8 cellular contexts compared by ENCODE assay signal in the genomic region with DNA sequence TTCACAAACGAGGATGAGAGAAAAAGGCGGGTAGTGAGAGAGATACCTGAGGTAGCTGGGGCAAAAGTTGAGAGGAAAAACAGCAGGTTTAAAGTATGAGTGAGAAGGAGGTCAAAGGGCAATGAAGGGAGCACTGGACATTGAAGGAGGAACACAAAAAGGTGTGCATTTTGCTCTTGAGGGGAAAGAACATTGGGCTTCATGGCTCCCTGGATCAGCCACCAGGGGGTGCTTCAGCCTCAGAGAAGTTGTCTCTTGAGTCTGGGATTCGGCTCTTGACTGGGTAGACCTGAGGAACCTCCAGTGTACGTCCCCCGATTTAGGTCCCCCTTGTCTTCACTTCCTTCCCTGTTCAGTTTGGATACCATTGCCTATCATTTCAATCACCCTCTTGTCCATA.
DNase-seq lines count a peak whose midpoint lies in the region; ATAC-seq, FAIRE-seq and TF ChIP-seq lines count a peak whose summit lies in the region.

No MANE protein-coding gene starts in this region.

- CTCF ChIA-PET in PC-3 (lab: Charles Lee) = no interaction called here

- in situ Hi-C loops in astrocyte of the cerebellum (cut with HindIII; ENCODE audit: low sequenced_read_pairs) = no loop called here

- no peak overlapping the region for H3K27ac ChIP-seq in PC-3 (ENCODE audit: low read length)

- intact Hi-C loops in PC-3 (cut with micrococcal nuclease) = loop anchor here (1.0 to 2.0 kb wide), 3 partner anchors 51 to 158 kb away; no protein-coding TSS in a partner anchor

- H3K36me3 ChIP-seq in BE2C (no peaks in the 10 kb centered on the region), PC-3 (ENCODE audit: low read depth, low read length) (no peaks in the 10 kb centered on the region)

- TF ChIP-seq CTCF in BE2C (IDR thresholded peaks at IDR 0.05; ENCODE audit: low read depth, low read length) (peak; percentile 74), PC-3 (conservative IDR thresholded peaks at IDR 0.05; ENCODE audit: low read depth, low read length) (peak; percentile 83), astrocyte of the cerebellum (IDR thresholded peaks at IDR 0.05; ENCODE audit: low read depth, low read length, missing control alignments) (peak; percentile 71)

- H3K9me2 ChIP-seq in PC-3 (replicated peaks; ENCODE audit: low read length) = no peaks in the 10 kb centered on the region

- H3K4me1 ChIP-seq in BE2C (no peaks in the 10 kb centered on the region; the same call in 1 of the 2 replicates), PC-3 (ENCODE audit: insufficient read depth, low read length) (peaks cover 14% of the 10 kb centered on the region)

- H3K4me3 ChIP-seq in BE2C (ENCODE audit: low read depth, low read length) (no peak overlapping the region), PC-3 (ENCODE audit: low read length) (no peak overlapping the region), astrocyte of the cerebellum (ENCODE audit: low read depth, low read length) (no peak overlapping the region)

- H3K27me3 ChIP-seq in BE2C (no peaks in the 10 kb centered on the region), PC-3 (ENCODE audit: low read length) (no peaks in the 10 kb centered on the region)

- no peaks in the 10 kb centered on the region for H4K20me1 ChIP-seq in PC-3 (ENCODE audit: low read length)

- POLR2A ChIA-PET in PC-3 (lab: Charles Lee; ENCODE audit: unreplicated experiment) = no interaction called here

- ATAC-seq in PC-3 (peak; percentile 55), GM21576 (IDR thresholded peaks at IDR 0.05; ENCODE audit: unreplicated experiment) (no peak)

- H3F3A ChIP-seq in PC-3 (ENCODE audit: low read length, unreplicated experiment) = no peaks in the 10 kb centered on the region

- H2AFZ ChIP-seq in PC-3 (ENCODE audit: low read length) = no peak overlapping the region

- TF ChIP-seq POLR2A in H54 (IDR thresholded peaks at IDR 0.05; ENCODE audit: low read depth, low read length) = no peak

- no peak overlapping the region for H3K4me2 ChIP-seq in PC-3 (ENCODE audit: low read length)

- H3K9ac ChIP-seq in PC-3 (ENCODE audit: low read length) = no peak overlapping the region

- no TSS peak for BruUV-seq in PC-3 (replicated peaks; lab: Mats Ljungman, UMichigan)

- FAIRE-seq in H54 (lab: Jason Lieb, UNC) (peak; percentile 92), RCC 7860 (lab: Jason Lieb, UNC) (no peak)

- DNase-seq in BE2C (peak; percentile 49), H54 (ENCODE audit: insufficient read length, low spot score) (peak; percentile 21), PC-3 (peak; percentile 72), astrocyte of the cerebellum (ENCODE audit: low read depth) (no peak), iPS-NIHi7 (ENCODE audit: extremely low spot score) (peak; percentile 72), RCC 7860 (ENCODE audit: low spot score) (no peak)
- DNase-seq in stimulated activated CD4-positive, alpha-beta T cell treated with anti-CD3 and anti-CD28 coated beads, Interleukin-4, amount 100 ng/mL, for 4 hours = peak; percentile 14 to 42

- no peaks in the 10 kb centered on the region for H3K79me2 ChIP-seq in PC-3 (ENCODE audit: low read length)

- no peaks in the 10 kb centered on the region for H3K9me3 ChIP-seq in BE2C
- H3K9me3 ChIP-seq in PC-3 (ENCODE audit: low read length) = no peaks in the 10 kb centered on the region

Comparison
In these comparisons a context has a peak if more than half of its experiments do, and no peak if none do; other contexts are left out.
1. DNase-seq: peak in BE2C (single experiment), H54 (single experiment), PC-3 (single experiment), iPS-NIHi7 (single experiment) and stimulated activated CD4-positive, alpha-beta T cell treated with anti-CD3 and anti-CD28 coated beads, Interleukin-4, amount 100 ng/mL, for 4 hours (2 of 2); none in astrocyte of the cerebellum (single experiment) and RCC 7860 (single experiment).
2. Peak in every context shown above with its lines, with median percentiles within 50 percentile points of each other: CTCF ChIP-seq.